In the genomic region with DNA sequence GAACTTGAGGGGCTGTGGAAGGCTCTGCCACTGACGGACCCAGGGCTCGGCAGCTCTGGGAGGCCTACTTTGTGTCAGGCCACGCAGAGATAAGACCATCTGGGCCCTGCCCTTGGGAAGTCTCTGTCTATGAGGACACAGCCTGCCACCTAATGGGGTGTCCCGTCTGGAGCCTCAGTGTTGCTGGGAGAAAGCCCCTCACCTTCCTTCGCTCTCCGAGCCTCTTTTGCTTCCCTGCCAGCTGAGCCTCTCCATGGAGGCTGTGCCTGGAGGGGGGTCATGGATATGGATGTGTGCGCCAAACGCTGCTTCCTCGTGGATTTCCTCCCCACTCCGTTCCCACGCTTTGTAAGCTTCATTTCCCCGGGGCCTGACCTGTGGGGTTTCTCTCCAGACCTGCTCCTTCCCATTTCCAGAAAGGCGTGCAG, we compare ENCODE assay signal across 23 cellular contexts.
A peak's percentile ranks its signal among the peaks of the same experiment; 100 is the strongest.
DNase-seq lines count a peak whose midpoint lies in the region; ATAC-seq and TF ChIP-seq lines count a peak whose summit lies in the region.
"Had no signal": no experiment of that assay in that cellular context is flagged by ENCODE, and none has a peak within 500 bp of the region (broad histone marks: within the 10 kb centered on the region; RNA-seq: fewer than 3 reads in every experiment).

No MANE protein-coding gene starts in this region.

- peaks cover 16% of the 10 kb centered on the region for H3K27me3 Mint-ChIP-seq in endothelial cell (ENCODE audit: unreplicated experiment)
- H3K27me3 Mint-ChIP-seq in neural crest cell (ENCODE audit: low read depth): peaks cover 4% of the 10 kb centered on the region
- no peaks in the 10 kb centered on the region for H3K27me3 Mint-ChIP-seq in activated CD8-positive, alpha-beta T cell treated with anti-CD3 and anti-CD28 coated beads for 36 hours
- H3K27me3 Mint-ChIP-seq: activated CD4-positive, alpha-beta T cell treated with anti-CD3 and anti-CD28 coated beads, Interleukin-2, amount 10 ng/mL, durations not matched to agents 24 days and 14 days; effector memory CD8-positive, alpha-beta T cell had no signal

- no peak overlapping the region for H3K4me3 ChIP-seq in Panc1 (ENCODE audit: low read depth in 2 of 2, low read length in 2 of 2)
- no peak overlapping the region for H3K4me3 ChIP-seq in uterus
- no peak overlapping the region for H3K4me3 ChIP-seq in PC-3 (ENCODE audit: low read length)
- H3K4me3 ChIP-seq: GM12878 had no signal

- no peaks in the 10 kb centered on the region for H3K9me2 ChIP-seq in PC-3 (replicated peaks; ENCODE audit: low read length)
- H3K9me2 ChIP-seq: SK-N-SH had no signal

- no peak for TF ChIP-seq POLR2A in uterus (IDR thresholded peaks at IDR 0.05)

- H3K36me3 Mint-ChIP-seq in endothelial cell (ENCODE audit: low read depth, unreplicated experiment) (peaks cover 4% of the 10 kb centered on the region), neural crest cell (ENCODE audit: low read depth) (peaks cover 2% of the 10 kb centered on the region)
- peaks cover 5% of the 10 kb centered on the region for H3K36me3 Mint-ChIP-seq in activated CD8-positive, alpha-beta T cell treated with anti-CD3 and anti-CD28 coated beads for 36 hours (ENCODE audit: low read depth)
- H3K36me3 Mint-ChIP-seq: mesothelial cell of epicardium had no signal

- no peaks in the 10 kb centered on the region for H3K9me3 Mint-ChIP-seq in endothelial cell (ENCODE audit: unreplicated experiment)
- no peaks in the 10 kb centered on the region for H3K9me3 Mint-ChIP-seq in neural crest cell
- H3K9me3 Mint-ChIP-seq in activated CD8-positive, alpha-beta T cell treated with anti-CD3 and anti-CD28 coated beads for 36 hours: no peaks in the 10 kb centered on the region
- H3K9me3 Mint-ChIP-seq: activated CD4-positive, alpha-beta T cell treated with anti-CD3 and anti-CD28 coated beads, Interleukin-2, amount 10 ng/mL, durations not matched to agents 24 days and 14 days; effector memory CD8-positive, alpha-beta T cell; mesothelial cell of epicardium; stimulated activated naive CD8-positive, alpha-beta T cell treated with anti-CD3 and anti-CD28 coated beads, Interleukin-15, amount 100 ng/mL, for 72 hours had no signal

- H3K4me1 Mint-ChIP-seq in endothelial cell (ENCODE audit: unreplicated experiment) (peaks cover 68% of the 10 kb centered on the region), neural crest cell (peaks cover 49% of the 10 kb centered on the region)
- H3K4me1 Mint-ChIP-seq in activated CD8-positive, alpha-beta T cell treated with anti-CD3 and anti-CD28 coated beads for 36 hours (ENCODE audit: low read depth): peaks cover 49% of the 10 kb centered on the region

- H3K4me3 Mint-ChIP-seq in endothelial cell (ENCODE audit: unreplicated experiment) (no peak overlapping the region), neural crest cell (peak overlapping the region; percentile 42)
- H3K4me3 Mint-ChIP-seq in activated CD8-positive, alpha-beta T cell treated with anti-CD3 and anti-CD28 coated beads for 36 hours: no peak overlapping the region
- H3K4me3 Mint-ChIP-seq: activated CD4-positive, alpha-beta T cell treated with anti-CD3 and anti-CD28 coated beads, Interleukin-2, amount 10 ng/mL, durations not matched to agents 24 days and 14 days; mesothelial cell of epicardium; stimulated activated naive CD8-positive, alpha-beta T cell treated with anti-CD3 and anti-CD28 coated beads, Interleukin-15, amount 100 ng/mL, for 72 hours had no signal

- H3K4me1 ChIP-seq in Panc1 (ENCODE audit: control insufficient read depth, insufficient read depth, low read length) (peaks cover 83% of the 10 kb centered on the region), uterus (peaks cover 18 to 33% of the 10 kb centered on the region in 2 donors), PC-3 (ENCODE audit: insufficient read depth, low read length) (peaks cover 20% of the 10 kb centered on the region)

- H3K27ac Mint-ChIP-seq in endothelial cell (ENCODE audit: unreplicated experiment) (peak overlapping the region; percentile 93), neural crest cell (ENCODE audit: unreplicated experiment) (no peak overlapping the region)
- H3K27ac Mint-ChIP-seq in activated CD8-positive, alpha-beta T cell treated with anti-CD3 and anti-CD28 coated beads for 36 hours: no peak overlapping the region
- H3K27ac Mint-ChIP-seq: mesothelial cell of epicardium; stimulated activated naive CD8-positive, alpha-beta T cell treated with anti-CD3 and anti-CD28 coated beads, Interleukin-15, amount 100 ng/mL, for 72 hours had no signal

- H3K36me3 ChIP-seq in Panc1 (ENCODE audit: control insufficient read depth, insufficient read depth, low read length) (no peaks in the 10 kb centered on the region), uterus (no peaks in the 10 kb centered on the region), PC-3 (ENCODE audit: low read depth, low read length) (no peaks in the 10 kb centered on the region)
- H3K36me3 ChIP-seq: BE2C, neutrophil had no signal

- H3K4me2 ChIP-seq in PC-3 (ENCODE audit: low read length): no peak overlapping the region
- H3K4me2 ChIP-seq: SK-N-SH had no signal

- no peak for ATAC-seq in Panc1
- no peak for ATAC-seq in activated CD8-positive, alpha-beta T cell treated with anti-CD3 and anti-CD28 coated beads for 36 hours
- ATAC-seq in PC-3: no peak
- ATAC-seq: effector memory CD8-positive, alpha-beta T cell; GM12878; stimulated activated naive CD8-positive, alpha-beta T cell treated with anti-CD3 and anti-CD28 coated beads, Interleukin-15, amount 100 ng/mL, for 72 hours had no signal

- no peaks in the 10 kb centered on the region for H3F3A ChIP-seq in PC-3 (ENCODE audit: low read length, unreplicated experiment)

- H3K9ac ChIP-seq in PC-3 (ENCODE audit: low read length): no peak overlapping the region
- H3K9ac ChIP-seq: SK-N-SH had no signal

- peak overlapping the region; percentile 74 for H3K27ac ChIP-seq in Panc1 (ENCODE audit: low read length)
- H3K27ac ChIP-seq in uterus: peak overlapping the region; percentile 97 to 98
- H3K27ac ChIP-seq in PC-3 (ENCODE audit: low read length): no peak overlapping the region
- H3K27ac ChIP-seq: neutrophil had no signal

- H3K27me3 ChIP-seq in Panc1 (ENCODE audit: control insufficient read depth, insufficient read depth, low read length): no peaks in the 10 kb centered on the region
- H3K27me3 ChIP-seq in uterus: no peaks in the 10 kb centered on the region
- H3K27me3 ChIP-seq in PC-3 (ENCODE audit: low read length): no peaks in the 10 kb centered on the region
- H3K27me3 ChIP-seq: BE2C, neutrophil had no signal

- CTCF ChIA-PET in Panc1 (lab: Charles Lee): no interaction called here
- CTCF ChIA-PET in activated CD8-positive, alpha-beta T cell treated with anti-CD3 and anti-CD28 coated beads for 36 hours (lab: Charles Lee): interaction anchor here (1.8 kb wide), 1 partner anchor 125 kb away, joined by 6 read pairs; no protein-coding TSS in a partner anchor
- CTCF ChIA-PET in PC-3 (lab: Charles Lee): interaction anchor here (1.0 kb wide), 1 partner anchor 281 kb away, joined by 3 read pairs; no protein-coding TSS in a partner anchor

- no peak overlapping the region for H2AFZ ChIP-seq in PC-3 (ENCODE audit: low read length)

- intact Hi-C loops in Panc1 (cut with micrococcal nuclease; ENCODE audit: unreplicated experiment): no loop called here
- intact Hi-C loops in uterus (cut with DNase I; ENCODE audit: low total_unique reads): no loop called here
- intact Hi-C loops in activated CD8-positive, alpha-beta T cell treated with anti-CD3 and anti-CD28 coated beads for 36 hours (cut with micrococcal nuclease): no loop called here
- intact Hi-C loops in PC-3 (cut with micrococcal nuclease): no loop called here

- in situ Hi-C loops in Panc1 (cut with HindIII; ENCODE audit: low pct_unique_long_range_greater_than_20kb, low sequenced_read_pairs): no loop called here

- TF ChIP-seq CTCF in Panc1 (IDR thresholded peaks at IDR 0.05) (no peak), endothelial cell (IDR thresholded peaks at IDR 0.05; ENCODE audit: unreplicated experiment) (no peak), neural crest cell (conservative IDR thresholded peaks at IDR 0.05) (no peak), uterus (IDR thresholded peaks at IDR 0.05) (no peak), PC-3 (conservative IDR thresholded peaks at IDR 0.05; ENCODE audit: low read depth, low read length) (no peak)
- no peak for TF ChIP-seq CTCF in activated CD8-positive, alpha-beta T cell treated with anti-CD3 and anti-CD28 coated beads for 36 hours (IDR thresholded peaks at IDR 0.05)

- no peaks in the 10 kb centered on the region for H3K9me3 ChIP-seq in Panc1 (ENCODE audit: control insufficient read depth, insufficient read depth, low read depth, low read length)
- no peaks in the 10 kb centered on the region for H3K9me3 ChIP-seq in uterus
- no peaks in the 10 kb centered on the region for H3K9me3 ChIP-seq in PC-3 (ENCODE audit: low read length)
- H3K9me3 ChIP-seq: BE2C, neutrophil, SK-N-SH had no signal

- DNase-seq in Panc1 (ENCODE audit: low read depth, low spot score) (no peak), endothelial cell (ENCODE audit: low spot score) (no peak), neural crest cell (ENCODE audit: low read depth, low spot score) (no peak), uterus (peak in 1 of 2 donors; percentile 21), D341Med (ENCODE audit: low spot score) (no peak), PC-3 (no peak)
- no peak for DNase-seq in activated CD8-positive, alpha-beta T cell treated with anti-CD3 and anti-CD28 coated beads for 36 hours
- DNase-seq: activated CD4-positive, alpha-beta T cell treated with anti-CD3 and anti-CD28 coated beads, Interleukin-2, amount 10 ng/mL, durations not matched to agents 24 days and 14 days; activated CD8-positive, alpha-beta memory T cell treated with anti-CD3 and anti-CD28 coated beads, Interleukin-2, amount 50 U/mL, for 48 hours; activated gamma-delta T cell treated with Interleukin-2 at 50 U/mL for 16 hours; BE2C; cerebellar nuclear complex; effector memory CD8-positive, alpha-beta T cell; GF-D8; hypothalamus; Kasumi-1; NCI-H1417 treated with DMSO at 0.1 percent for 48 hours; NCI-H82; SK-N-SH; stimulated activated naive CD8-positive, alpha-beta T cell treated with anti-CD3 and anti-CD28 coated beads, Interleukin-15, amount 100 ng/mL, for 72 hours had no signal

- peaks cover 91% of the 10 kb centered on the region for H3K79me2 ChIP-seq in PC-3 (ENCODE audit: low read length)

- BruUV-seq in Panc1 (replicated peaks; lab: Mats Ljungman, UMichigan) (no TSS peak), PC-3 (replicated peaks; lab: Mats Ljungman, UMichigan) (no TSS peak)

- POLR2A ChIA-PET in Panc1 (lab: Charles Lee): no interaction called here
- POLR2A ChIA-PET in activated CD8-positive, alpha-beta T cell treated with anti-CD3 and anti-CD28 coated beads for 36 hours (lab: Charles Lee): interaction anchor here (0.9 to 1.2 kb wide), 2 partner anchors 11 to 103 kb away, joined by 3 to 4 read pairs; no protein-coding TSS in a partner anchor
- POLR2A ChIA-PET in PC-3 (lab: Charles Lee; ENCODE audit: unreplicated experiment): no interaction called here

- H4K20me1 ChIP-seq in PC-3 (ENCODE audit: low read length): peaks cover 39% of the 10 kb centered on the region
